ENCODE assay signal across 35 cellular contexts in the genomic region with DNA sequence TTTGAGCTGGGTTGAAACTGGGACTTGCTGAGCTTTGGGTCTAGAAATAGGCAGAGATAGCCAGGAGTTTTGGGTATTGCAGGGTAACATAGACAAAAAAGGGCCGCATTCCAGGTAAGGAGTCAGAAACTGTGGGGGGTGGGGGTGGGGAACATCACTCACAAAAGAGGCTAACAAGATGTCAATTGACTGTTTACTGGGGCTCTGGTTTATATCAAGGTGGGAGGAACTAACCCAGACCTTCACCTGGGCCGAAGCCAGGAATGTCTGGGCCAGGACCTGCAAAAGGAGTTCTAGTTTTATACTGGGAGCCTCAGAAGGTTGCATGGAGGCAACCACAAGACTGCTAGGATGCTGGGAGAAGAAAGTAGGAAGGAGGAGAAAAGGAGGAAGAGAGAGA.
"Had no signal": no experiment of that assay in that cellular context is flagged by ENCODE, and none has a peak within 500 bp of the region (broad histone marks: within the 10 kb centered on the region; RNA-seq: fewer than 3 reads in every experiment).

No MANE protein-coding gene starts in this region.

- H3K4me3 Mint-ChIP-seq: activated CD4-positive, alpha-beta memory T cell treated with anti-CD3 and anti-CD28 coated beads, Interleukin-2, amount 10 ng/mL, durations not matched to agents 7 days and 5 days; activated CD4-positive, alpha-beta T cell treated with anti-CD3 and anti-CD28 coated beads for 36 hours; activated CD4-positive, alpha-beta T cell treated with anti-CD3 and anti-CD28 coated beads, Interleukin-2, amount 10 ng/mL, durations not matched to agents 7 days and 5 days; activated CD8-positive, alpha-beta memory T cell treated with anti-CD3 and anti-CD28 coated beads, Interleukin-2, amount 10 ng/mL, durations not matched to agents 7 days and 5 days; activated CD8-positive, alpha-beta T cell treated with anti-CD3 and anti-CD28 coated beads, Interleukin-2, amount 10 ng/mL, durations not matched to agents 7 days and 5 days; activated naive CD4-positive, alpha-beta T cell treated with anti-CD3 and anti-CD28 coated beads, Interleukin-2, amount 10 ng/mL, durations not matched to agents 7 days and 5 days; activated naive CD8-positive, alpha-beta T cell; activated naive CD8-positive, alpha-beta T cell treated with anti-CD3 and anti-CD28 coated beads, Interleukin-2, amount 10 ng/mL, durations not matched to agents 7 days and 5 days; activated naive CD8-positive, alpha-beta T cell treated with anti-CD3 and anti-CD28 coated beads, Interleukin-2, amount 50 U/mL, for 24 hours; activated T-cell treated with anti-CD3 and anti-CD28 coated beads, Interleukin-2, amount 50 U/mL, for 24 hours; brain; T-helper 1 cell treated with Interleukin-12 subunit alpha and Interleukin-12 subunit beta and Interleukin-4 antibody, amounts not matched to agents 30 μg/mL and 1 μg/mL, for 36 hours; T-helper 2 cell treated with Interferon-gamma antibody and Interleukin-4, amounts not matched to agents 5 μg/mL and 100 μg/mL, for 36 hours had no signal

- H3K27me3 ChIP-seq: ascending aorta, breast epithelium had no signal

- H3K36me3 Mint-ChIP-seq: activated CD8-positive, alpha-beta memory T cell treated with anti-CD3 and anti-CD28 coated beads, Interleukin-2, amount 10 ng/mL, durations not matched to agents 7 days and 5 days; activated naive CD4-positive, alpha-beta T cell treated with anti-CD3 and anti-CD28 coated beads, Interleukin-2, amount 10 ng/mL, durations not matched to agents 7 days and 5 days; activated naive CD8-positive, alpha-beta T cell; activated naive CD8-positive, alpha-beta T cell treated with anti-CD3 and anti-CD28 coated beads, Interleukin-2, amount 10 ng/mL, durations not matched to agents 7 days and 5 days; brain had no signal

- H3K4me1 Mint-ChIP-seq: activated CD4-positive, alpha-beta memory T cell treated with anti-CD3 and anti-CD28 coated beads, Interleukin-2, amount 10 ng/mL, durations not matched to agents 7 days and 5 days; activated CD4-positive, alpha-beta T cell treated with anti-CD3 and anti-CD28 coated beads, Interleukin-2, amount 10 ng/mL, durations not matched to agents 7 days and 5 days; activated CD8-positive, alpha-beta memory T cell treated with anti-CD3 and anti-CD28 coated beads, Interleukin-2, amount 10 ng/mL, durations not matched to agents 7 days and 5 days; activated naive CD4-positive, alpha-beta T cell treated with anti-CD3 and anti-CD28 coated beads, Interleukin-2, amount 10 ng/mL, durations not matched to agents 7 days and 5 days; activated naive CD8-positive, alpha-beta T cell treated with anti-CD3 and anti-CD28 coated beads, Interleukin-2, amount 10 ng/mL, durations not matched to agents 7 days and 5 days had no signal

- H3K27ac Mint-ChIP-seq: activated CD4-positive, alpha-beta memory T cell treated with anti-CD3 and anti-CD28 coated beads, Interleukin-2, amount 10 ng/mL, durations not matched to agents 7 days and 5 days; activated CD4-positive, alpha-beta T cell treated with anti-CD3 and anti-CD28 coated beads for 36 hours; activated CD4-positive, alpha-beta T cell treated with anti-CD3 and anti-CD28 coated beads, Interleukin-2, amount 10 ng/mL, durations not matched to agents 7 days and 5 days; activated CD8-positive, alpha-beta memory T cell treated with anti-CD3 and anti-CD28 coated beads, Interleukin-2, amount 10 ng/mL, durations not matched to agents 7 days and 5 days; activated CD8-positive, alpha-beta T cell treated with anti-CD3 and anti-CD28 coated beads, Interleukin-2, amount 10 ng/mL, durations not matched to agents 7 days and 5 days; activated naive CD4-positive, alpha-beta T cell treated with anti-CD3 and anti-CD28 coated beads, Interleukin-2, amount 10 ng/mL, durations not matched to agents 7 days and 5 days; activated naive CD8-positive, alpha-beta T cell; activated naive CD8-positive, alpha-beta T cell treated with anti-CD3 and anti-CD28 coated beads, Interleukin-2, amount 10 ng/mL, durations not matched to agents 7 days and 5 days; activated naive CD8-positive, alpha-beta T cell treated with anti-CD3 and anti-CD28 coated beads, Interleukin-2, amount 50 U/mL, for 24 hours; activated T-cell treated with anti-CD3 and anti-CD28 coated beads, Interleukin-2, amount 50 U/mL, for 24 hours; activated T-helper 2 cell treated with anti-CD3 and anti-CD28 coated beads, Interferon-gamma antibody, Interleukin-2, Interleukin-4, amounts not matched to agents 10 μg/mL and 5 μg/mL and 100 μg/mL, durations not matched to agents 14 hours and 24 hours and 36 hours; brain; T-helper 1 cell treated with Interleukin-12 subunit alpha and Interleukin-12 subunit beta and Interleukin-4 antibody, amounts not matched to agents 30 μg/mL and 1 μg/mL, for 36 hours; T-helper 2 cell treated with Interferon-gamma antibody and Interleukin-4, amounts not matched to agents 5 μg/mL and 100 μg/mL, for 36 hours had no signal

- H3K9me3 ChIP-seq: ascending aorta, breast epithelium had no signal

- H3K27ac ChIP-seq: ascending aorta, breast epithelium, VCaP had no signal

- ATAC-seq: activated CD4-positive, alpha-beta T cell treated with anti-CD3 and anti-CD28 coated beads for 36 hours; activated CD4-positive, CD25-positive, alpha-beta regulatory T cell treated with anti-CD3 and anti-CD28 coated beads, Interleukin-2, amount 50 U/mL, for 24 hours; activated CD8-positive, alpha-beta memory T cell treated with anti-CD3 and anti-CD28 coated beads, Interleukin-2, amount 10 ng/mL, durations not matched to agents 7 days and 5 days; activated CD8-positive, alpha-beta T cell treated with anti-CD3 and anti-CD28 coated beads, Interleukin-2, amount 10 ng/mL, durations not matched to agents 7 days and 5 days; activated naive CD8-positive, alpha-beta T cell treated with anti-CD3 and anti-CD28 coated beads, Interleukin-2, amount 50 U/mL, for 24 hours had no signal

- DNase-seq: activated CD4-positive, alpha-beta memory T cell treated with anti-CD3 and anti-CD28 coated beads, Interleukin-2, amount 10 ng/mL, durations not matched to agents 7 days and 5 days; activated CD4-positive, alpha-beta T cell treated with anti-CD3 and anti-CD28 coated beads for 1 hour; activated CD4-positive, alpha-beta T cell treated with anti-CD3 and anti-CD28 coated beads for 36 hours; activated CD4-positive, alpha-beta T cell treated with anti-CD3 and anti-CD28 coated beads for 48 hours; activated CD4-positive, alpha-beta T cell treated with anti-CD3 and anti-CD28 coated beads, Interleukin-2, amount 10 ng/mL, durations not matched to agents 7 days and 5 days; activated CD4-positive, alpha-beta T cell treated with anti-CD3 and anti-CD28 coated beads, Interleukin-2, amount 50 U/mL, for 48 hours; activated CD4-positive, CD25-positive, alpha-beta regulatory T cell; activated CD8-positive, alpha-beta memory T cell treated with anti-CD3 and anti-CD28 coated beads for 24 hours; activated CD8-positive, alpha-beta memory T cell treated with anti-CD3 and anti-CD28 coated beads, Interleukin-2, amount 10 ng/mL, durations not matched to agents 7 days and 5 days; activated CD8-positive, alpha-beta memory T cell treated with anti-CD3 and anti-CD28 coated beads, Interleukin-2, amount 50 U/mL, for 48 hours; activated CD8-positive, alpha-beta T cell treated with anti-CD3 and anti-CD28 coated beads, Interleukin-2, amount 10 ng/mL, durations not matched to agents 7 days and 5 days; activated effector memory CD4-positive, alpha-beta T cell treated with Interleukin-2 at 50 U/mL for 16 hours; activated gamma-delta T cell; activated naive CD4-positive, alpha-beta T cell treated with anti-CD3 and anti-CD28 coated beads, Interleukin-2, amount 10 ng/mL, durations not matched to agents 7 days and 5 days; activated naive CD4-positive, alpha-beta T cell treated with Interleukin-2 at 50 U/mL for 16 hours; activated naive CD8-positive, alpha-beta T cell treated with anti-CD3 and anti-CD28 coated beads, Interleukin-2, amount 10 ng/mL, durations not matched to agents 7 days and 5 days; activated naive CD8-positive, alpha-beta T cell treated with anti-CD3 and anti-CD28 coated beads, Interleukin-2, amount 50 U/mL, for 24 hours; activated T-cell treated with anti-CD3 and anti-CD28 coated beads, Interleukin-2, amount 50 U/mL, for 24 hours; activated T-cell treated with anti-CD3 and anti-CD28 coated beads, Interleukin-2, amount 50 U/mL, for 48 hours; amygdala; anterior cingulate cortex; central memory CD4-positive, alpha-beta T cell; SW 1271; T-helper 1 cell; T-helper 2 cell; T-helper 9 cell had no signal

- H3K4me3 ChIP-seq: ascending aorta, breast epithelium had no signal

- H3K9me3 Mint-ChIP-seq: activated CD4-positive, alpha-beta memory T cell treated with anti-CD3 and anti-CD28 coated beads, Interleukin-2, amount 10 ng/mL, durations not matched to agents 7 days and 5 days; activated CD4-positive, alpha-beta T cell treated with anti-CD3 and anti-CD28 coated beads, Interleukin-2, amount 10 ng/mL, durations not matched to agents 7 days and 5 days; activated naive CD4-positive, alpha-beta T cell treated with anti-CD3 and anti-CD28 coated beads, Interleukin-2, amount 10 ng/mL, durations not matched to agents 7 days and 5 days; activated naive CD8-positive, alpha-beta T cell treated with anti-CD3 and anti-CD28 coated beads, Interleukin-2, amount 10 ng/mL, durations not matched to agents 7 days and 5 days; activated naive CD8-positive, alpha-beta T cell treated with anti-CD3 and anti-CD28 coated beads, Interleukin-2, amount 50 U/mL, for 24 hours; activated T-cell treated with anti-CD3 and anti-CD28 coated beads, Interleukin-2, amount 50 U/mL, for 24 hours; activated T-helper 2 cell treated with anti-CD3 and anti-CD28 coated beads, Interferon-gamma antibody, Interleukin-2, Interleukin-4, amounts not matched to agents 10 μg/mL and 5 μg/mL and 100 μg/mL, durations not matched to agents 14 hours and 24 hours and 36 hours; T-helper 1 cell treated with Interleukin-12 subunit alpha and Interleukin-12 subunit beta and Interleukin-4 antibody, amounts not matched to agents 30 μg/mL and 1 μg/mL, for 36 hours; T-helper 2 cell treated with Interferon-gamma antibody and Interleukin-4, amounts not matched to agents 5 μg/mL and 100 μg/mL, for 36 hours had no signal

- H3K36me3 ChIP-seq: ascending aorta, breast epithelium had no signal

- H3K4me1 ChIP-seq: ascending aorta, breast epithelium had no signal
